In the genomic region with DNA sequence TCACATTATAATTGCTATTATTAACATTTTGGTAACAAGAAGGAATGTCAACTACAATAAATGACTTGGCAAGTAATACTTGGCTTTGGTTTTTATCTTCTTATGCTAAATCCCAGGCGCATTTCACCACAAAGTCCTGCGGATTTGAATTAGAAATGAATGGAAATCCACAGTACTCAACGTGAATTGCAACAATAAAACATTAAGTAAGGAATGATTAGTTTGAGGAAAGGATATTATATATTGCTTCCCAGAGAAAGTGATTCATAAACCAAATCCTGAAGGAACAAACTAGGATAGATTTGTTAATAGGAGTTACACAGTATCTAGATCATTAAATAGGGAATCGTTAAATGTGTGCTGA, we compare ENCODE assay signal across 28 cellular contexts.
"Had no signal": no experiment of that assay in that cellular context is flagged by ENCODE, and none has a peak within 500 bp of the region (broad histone marks: within the 10 kb centered on the region; RNA-seq: fewer than 3 reads in every experiment).

No MANE protein-coding gene starts in this region.

- DNase-seq: activated CD4-positive, alpha-beta memory T cell treated with anti-CD3 and anti-CD28 coated beads, Interleukin-2, amount 10 ng/mL, durations not matched to agents 7 days and 5 days; activated CD4-positive, alpha-beta T cell treated with anti-CD3 and anti-CD28 coated beads for 1 hour; activated CD4-positive, alpha-beta T cell treated with anti-CD3 and anti-CD28 coated beads for 4 hours; activated CD4-positive, alpha-beta T cell treated with anti-CD3 and anti-CD28 coated beads, Interleukin-2, amount 10 ng/mL, durations not matched to agents 7 days and 5 days; activated CD4-positive, alpha-beta T cell treated with anti-CD3 and anti-CD28 coated beads, Interleukin-2, amount 50 U/mL, for 4 hours; activated CD8-positive, alpha-beta memory T cell treated with anti-CD3 and anti-CD28 coated beads, Interleukin-2, amount 50 U/mL, for 48 hours; activated gamma-delta T cell; activated naive CD4-positive, alpha-beta T cell; activated naive CD4-positive, alpha-beta T cell treated with anti-CD3 and anti-CD28 coated beads, Interleukin-2, amount 10 ng/mL, durations not matched to agents 7 days and 5 days; activated naive CD8-positive, alpha-beta T cell treated with anti-CD3 and anti-CD28 coated beads, Interleukin-2, amount 10 ng/mL, durations not matched to agents 7 days and 5 days; activated T-cell treated with anti-CD3 and anti-CD28 coated beads for 4 hours; activated T-cell treated with anti-CD3 and anti-CD28 coated beads, Interleukin-2, amount 50 U/mL, for 24 hours; activated T-cell treated with anti-CD3 and anti-CD28 coated beads, Interleukin-2, amount 50 U/mL, for 72 hours; central memory CD4-positive, alpha-beta T cell; cerebellar nuclear complex; colonic mucosa; dorsolateral prefrontal cortex; effector memory CD4-positive, alpha-beta T cell; endodermal cell; foreskin fibroblast; head of caudate nucleus; T-helper 2 cell had no signal

- H3K4me1 Mint-ChIP-seq: activated CD4-positive, alpha-beta memory T cell treated with anti-CD3 and anti-CD28 coated beads, Interleukin-2, amount 10 ng/mL, durations not matched to agents 7 days and 5 days; activated CD4-positive, alpha-beta T cell treated with anti-CD3 and anti-CD28 coated beads, Interleukin-2, amount 10 ng/mL, durations not matched to agents 7 days and 5 days; activated naive CD4-positive, alpha-beta T cell treated with anti-CD3 and anti-CD28 coated beads, Interleukin-2, amount 10 ng/mL, durations not matched to agents 7 days and 5 days; activated naive CD8-positive, alpha-beta T cell treated with anti-CD3 and anti-CD28 coated beads, Interleukin-2, amount 10 ng/mL, durations not matched to agents 7 days and 5 days had no signal

- H3K27me3 Mint-ChIP-seq: activated CD4-positive, alpha-beta memory T cell treated with anti-CD3 and anti-CD28 coated beads, Interleukin-2, amount 10 ng/mL, durations not matched to agents 7 days and 5 days; activated CD4-positive, alpha-beta T cell treated with anti-CD3 and anti-CD28 coated beads, Interleukin-2, amount 10 ng/mL, durations not matched to agents 7 days and 5 days; activated naive CD4-positive, alpha-beta T cell treated with anti-CD3 and anti-CD28 coated beads, Interleukin-2, amount 10 ng/mL, durations not matched to agents 7 days and 5 days; activated naive CD8-positive, alpha-beta T cell treated with anti-CD3 and anti-CD28 coated beads, Interleukin-2, amount 10 ng/mL, durations not matched to agents 7 days and 5 days; activated T-cell treated with anti-CD3 and anti-CD28 coated beads, Interleukin-2, amount 50 U/mL, for 24 hours; dendritic cell treated with granulocyte-macrophage colony-stimulating factor and Interleukin-4, amounts not matched to agents 40 ng/mL and 50 ng/mL, for 4 days had no signal

- H3K4me3 ChIP-seq: ascending aorta, breast epithelium, cardiac muscle cell, colonic mucosa, dorsolateral prefrontal cortex had no signal

- H3K36me3 Mint-ChIP-seq: activated naive CD4-positive, alpha-beta T cell treated with anti-CD3 and anti-CD28 coated beads, Interleukin-2, amount 10 ng/mL, durations not matched to agents 7 days and 5 days; activated naive CD4-positive, alpha-beta T cell treated with anti-CD3 and anti-CD28 coated beads, Interleukin-2, amount 50 U/mL, for 72 hours; activated naive CD8-positive, alpha-beta T cell treated with anti-CD3 and anti-CD28 coated beads, Interleukin-2, amount 10 ng/mL, durations not matched to agents 7 days and 5 days; brain had no signal

- H3K4me3 Mint-ChIP-seq: activated CD4-positive, alpha-beta memory T cell treated with anti-CD3 and anti-CD28 coated beads, Interleukin-2, amount 10 ng/mL, durations not matched to agents 7 days and 5 days; activated CD4-positive, alpha-beta T cell treated with anti-CD3 and anti-CD28 coated beads, Interleukin-2, amount 10 ng/mL, durations not matched to agents 7 days and 5 days; activated naive CD4-positive, alpha-beta T cell treated with anti-CD3 and anti-CD28 coated beads, Interleukin-2, amount 10 ng/mL, durations not matched to agents 7 days and 5 days; activated naive CD8-positive, alpha-beta T cell treated with anti-CD3 and anti-CD28 coated beads, Interleukin-2, amount 10 ng/mL, durations not matched to agents 7 days and 5 days; activated T-cell treated with anti-CD3 and anti-CD28 coated beads, Interleukin-2, amount 50 U/mL, for 24 hours; activated T-cell treated with anti-CD3 and anti-CD28 coated beads, Interleukin-2, amount 50 U/mL, for 72 hours; dendritic cell treated with granulocyte-macrophage colony-stimulating factor and Interleukin-4, amounts not matched to agents 40 ng/mL and 50 ng/mL, for 4 days; endodermal cell had no signal

- H3K27ac Mint-ChIP-seq: activated CD4-positive, alpha-beta memory T cell treated with anti-CD3 and anti-CD28 coated beads, Interleukin-2, amount 10 ng/mL, durations not matched to agents 7 days and 5 days; activated CD4-positive, alpha-beta T cell treated with anti-CD3 and anti-CD28 coated beads, Interleukin-2, amount 10 ng/mL, durations not matched to agents 7 days and 5 days; activated naive CD4-positive, alpha-beta T cell treated with anti-CD3 and anti-CD28 coated beads, Interleukin-2, amount 10 ng/mL, durations not matched to agents 7 days and 5 days; activated naive CD4-positive, alpha-beta T cell treated with anti-CD3 and anti-CD28 coated beads, Interleukin-2, amount 50 U/mL, for 72 hours; activated naive CD8-positive, alpha-beta T cell treated with anti-CD3 and anti-CD28 coated beads, Interleukin-2, amount 10 ng/mL, durations not matched to agents 7 days and 5 days; activated T-cell treated with anti-CD3 and anti-CD28 coated beads, Interleukin-2, amount 50 U/mL, for 24 hours; activated T-cell treated with anti-CD3 and anti-CD28 coated beads, Interleukin-2, amount 50 U/mL, for 72 hours; dendritic cell treated with granulocyte-macrophage colony-stimulating factor and Interleukin-4, amounts not matched to agents 40 ng/mL and 50 ng/mL, for 4 days; endodermal cell had no signal
